ENCODE assay signal across 8 cellular contexts in genomic region chr2:18520605-18521031, GRCh38. TPM values are rescaled to one million over a fixed set of nuclear protein-coding genes. Genes with fewer than 3 reads are reported as not detected.
A peak's percentile ranks its signal among the peaks of the same experiment; 100 is the strongest.
DNase-seq lines count a peak whose midpoint lies in the region; ATAC-seq and TF ChIP-seq lines count a peak whose summit lies in the region.

No MANE protein-coding gene starts in this region.

- no peak overlapping the region for H3K27ac Mint-ChIP-seq in activated naive CD8-positive, alpha-beta T cell treated with anti-CD3 and anti-CD28 coated beads for 36 hours
- H3K27ac Mint-ChIP-seq in progenitor cell of endocrine pancreas, result no peak overlapping the region

- ATAC-seq in SK-N-SH treated with all-trans-retinoic acid at 6 μM for 48 hours, result peak; percentile 90

- DNase-seq in GM06990 (ENCODE audit: extremely low read depth, insufficient read length) (peak; percentile 17), HCEC 1CT (peak; percentile 76), NAMALWA (ENCODE audit: low spot score) (peak; percentile 67), cardiac muscle cell (ENCODE audit: low read depth in 1 of 2, low spot score in 1 of 2) (peak; percentile 84 to 91), progenitor cell of endocrine pancreas (ENCODE audit: low spot score, unreplicated experiment) (peak; percentile 81), ureter (ENCODE audit: low spot score) (peak; percentile 86)
- peak; percentile 58 for DNase-seq in activated naive CD8-positive, alpha-beta T cell treated with anti-CD3 and anti-CD28 coated beads for 36 hours

- H3K36me3 Mint-ChIP-seq in activated naive CD8-positive, alpha-beta T cell treated with anti-CD3 and anti-CD28 coated beads for 36 hours, result no peaks in the 10 kb centered on the region
- H3K36me3 Mint-ChIP-seq in progenitor cell of endocrine pancreas (ENCODE audit: insufficient read depth), result no peaks in the 10 kb centered on the region

- H3K36me3 ChIP-seq in GM06990 (ENCODE audit: control insufficient read depth, insufficient read depth, low read length), result no peaks in the 10 kb centered on the region
- H3K36me3 ChIP-seq in cardiac muscle cell, result no peaks in the 10 kb centered on the region

- H3K9me3 ChIP-seq in cardiac muscle cell (ENCODE audit: low read depth), result no peaks in the 10 kb centered on the region

- TF ChIP-seq CTCF in GM06990 (IDR thresholded peaks at IDR 0.05; ENCODE audit: insufficient read depth, low read length, poor library complexity, severe bottlenecking) (peak; percentile 84), cardiac muscle cell (IDR thresholded peaks at IDR 0.05; ENCODE audit: low read depth, low read length) (peak; percentile 89), progenitor cell of endocrine pancreas (IDR thresholded peaks at IDR 0.05; ENCODE audit: unreplicated experiment) (peak; percentile 95)

- H3K27me3 ChIP-seq in GM06990 (replicated peaks; ENCODE audit: control insufficient read depth, insufficient read depth, low read length) (no peaks in the 10 kb centered on the region; the same call in 1 of the 2 replicates), cardiac muscle cell (no peaks in the 10 kb centered on the region)

- H3K9me3 Mint-ChIP-seq in activated naive CD8-positive, alpha-beta T cell treated with anti-CD3 and anti-CD28 coated beads for 36 hours, result no peaks in the 10 kb centered on the region
- no peaks in the 10 kb centered on the region for H3K9me3 Mint-ChIP-seq in progenitor cell of endocrine pancreas (ENCODE audit: low read depth)

- peaks cover 24% of the 10 kb centered on the region for H3K27me3 Mint-ChIP-seq in activated naive CD8-positive, alpha-beta T cell treated with anti-CD3 and anti-CD28 coated beads for 36 hours
- H3K27me3 Mint-ChIP-seq in progenitor cell of endocrine pancreas, result peaks cover 6% of the 10 kb centered on the region

- H3K4me1 Mint-ChIP-seq in activated naive CD8-positive, alpha-beta T cell treated with anti-CD3 and anti-CD28 coated beads for 36 hours, result no peaks in the 10 kb centered on the region
- peaks cover 19% of the 10 kb centered on the region for H3K4me1 Mint-ChIP-seq in progenitor cell of endocrine pancreas (ENCODE audit: low read depth)

- peaks cover 14% of the 10 kb centered on the region for H3K4me1 ChIP-seq in cardiac muscle cell (ENCODE audit: low read depth)

- H3K4me3 ChIP-seq in GM06990 (replicated peaks; ENCODE audit: low read depth, low read length) (no peak overlapping the region), cardiac muscle cell (no peak overlapping the region)

- no peak overlapping the region for H3K4me3 Mint-ChIP-seq in activated naive CD8-positive, alpha-beta T cell treated with anti-CD3 and anti-CD28 coated beads for 36 hours
- no peak overlapping the region for H3K4me3 Mint-ChIP-seq in progenitor cell of endocrine pancreas (ENCODE audit: low read depth)

- no peak overlapping the region for H3K27ac ChIP-seq in cardiac muscle cell

TF ChIP-seq in SK-N-SH treated with all-trans-retinoic acid at 6 μM for 48 hours, 23 proteins besides CTCF, POLR2A, EP300 and RAD21:
- TF ChIP-seq PATZ1 (CRISPR knock-in tag; IDR thresholded peaks at IDR 0.05; ENCODE audit: borderline replicate concordance) (no peak), PPARA (CRISPR knock-in tag; IDR thresholded peaks at IDR 0.05; ENCODE audit: borderline replicate concordance) (no peak), TSHZ2 (CRISPR knock-in tag; IDR thresholded peaks at IDR 0.05) (0 out of 2 replicates have a peak, but pooled peaks have one; percentile 12)

RNA-seq across cellular contexts. Expression of gene RDH14, which starts 39.8 kb away (rescaled TPM):
- 10 to 100 TPM; 20.5 to 21.2 TPM for total RNA-seq in activated naive CD8-positive, alpha-beta T cell treated with anti-CD3 and anti-CD28 coated beads for 36 hours
- total RNA-seq in cardiac muscle cell (58.9 and 64.5 TPM in 2 replicates), progenitor cell of endocrine pancreas (22.8 and 25.5 TPM in 2 replicates), ureter (20.6 TPM)
- 65.6 and 68.8 TPM in 2 replicates for polyA plus RNA-seq in cardiac muscle cell

Comparison
In these comparisons a context has a peak if more than half of its experiments do, and no peak if none do; other contexts are left out.
1. DNase-seq: peak in every context shown above with its lines; median percentile 88 in cardiac muscle cell; 86 in ureter; 81 in progenitor cell of endocrine pancreas; 76 in HCEC 1CT; 67 in NAMALWA; 58 in activated naive CD8-positive, alpha-beta T cell treated with anti-CD3 and anti-CD28 coated beads for 36 hours; 17 in GM06990.